In the genomic region with DNA sequence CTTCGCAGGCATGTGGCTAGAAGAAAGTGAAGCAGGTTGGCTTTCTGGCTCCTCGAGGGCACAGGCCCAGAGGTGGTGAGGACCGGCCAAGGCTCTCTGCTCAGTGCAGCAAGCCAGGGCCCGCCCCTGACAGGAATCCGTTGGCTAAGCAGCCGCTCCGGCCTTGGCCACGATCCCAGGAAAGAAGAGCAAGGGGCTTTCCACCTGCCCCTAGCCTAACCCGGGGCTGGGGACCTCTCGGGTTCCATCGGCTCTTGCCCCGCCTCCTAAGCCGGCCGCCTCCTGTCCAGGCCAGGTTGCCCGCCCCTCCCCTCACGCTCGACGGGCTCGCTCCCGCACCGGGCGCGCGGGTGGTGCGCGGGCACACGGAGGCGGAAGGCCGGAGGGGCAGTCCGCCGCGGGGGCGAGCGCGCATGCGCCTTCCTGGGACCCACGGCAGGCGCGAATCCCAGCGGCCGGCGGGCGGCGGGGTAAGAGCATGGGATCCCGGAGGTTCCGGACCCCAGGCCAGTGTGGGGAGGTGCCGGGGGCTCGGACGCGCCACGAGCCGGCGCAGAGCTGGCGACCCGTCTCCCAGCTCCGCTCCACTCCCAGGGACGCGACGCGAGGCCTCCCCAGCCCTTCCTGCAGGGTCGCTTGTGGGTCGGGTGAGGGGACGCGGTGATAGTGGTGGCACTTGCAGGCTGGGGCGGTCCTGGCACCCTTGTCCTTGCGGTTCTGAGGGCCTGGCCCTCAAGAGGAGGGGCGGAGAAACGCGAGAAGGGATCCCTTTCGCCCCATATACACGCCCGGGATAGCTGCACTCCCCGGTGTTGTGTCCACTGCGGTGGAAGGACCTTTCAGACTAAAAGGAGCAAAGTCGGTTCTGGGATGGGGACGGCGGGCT, we compare ENCODE assay signal across 1 cellular context.
TF ChIP-seq lines count a peak whose summit lies in the region.

Gene ALG6, plus strand, starts transcription at position 410 of the 886 bp plus-strand sequence. CDS start 3,351 bp downstream, outside the sequence.

TF ChIP-seq in HepG2, 621 proteins besides CTCF, POLR2A, EP300 and RAD21 (continued from another document and continues in another):
- TF ChIP-seq ZHX1 (CRISPR knock-in tag; IDR thresholded peaks at IDR 0.05; ENCODE audit: low read depth) (peak; percentile 22; the same call in 1 of the 2 replicates), U2AF2 (IDR thresholded peaks at IDR 0.05; ENCODE audit: low read depth, low read length) (no peak), KAT7 (CRISPR knock-in tag; IDR thresholded peaks at IDR 0.05; ENCODE audit: borderline replicate concordance) (no peak), AGO2 (optimal IDR thresholded peaks at IDR 0.05; ENCODE audit: low read depth, low read length) (no peak), ZNF878 (CRISPR knock-in tag; IDR thresholded peaks at IDR 0.05) (no peak), ZNF367 (CRISPR knock-in tag; IDR thresholded peaks at IDR 0.05; ENCODE audit: borderline replicate concordance) (no peak), LBX2 (CRISPR knock-in tag; IDR thresholded peaks at IDR 0.05; ENCODE audit: borderline replicate concordance) (peak; percentile 9; the same call in 1 of the 2 replicates), PAXIP1 (CRISPR knock-in tag; conservative IDR thresholded peaks at IDR 0.05) (no peak; the same call in 1 of the 2 replicates), BCL6 (CRISPR knock-in tag; IDR thresholded peaks at IDR 0.05) (peak; percentile 35; the same call in 1 of the 2 replicates), HNRNPUL1 (IDR thresholded peaks at IDR 0.05; ENCODE audit: low read depth, low read length) (no peak), TOE1 (CRISPR knock-in tag; IDR thresholded peaks at IDR 0.05) (no peak), ZNF510 (CRISPR knock-in tag; IDR thresholded peaks at IDR 0.05; ENCODE audit: low read depth) (no peak; the same call in 1 of the 2 replicates), ETS1 (CRISPR knock-in tag; IDR thresholded peaks at IDR 0.05) (peak; percentile 59; the same call in 1 of the 2 replicates), ZNF747 (CRISPR knock-in tag; IDR thresholded peaks at IDR 0.05; ENCODE audit: borderline replicate concordance) (peak; percentile 64; the same call in 1 of the 2 replicates), ZNF790 (CRISPR knock-in tag; IDR thresholded peaks at IDR 0.05; ENCODE audit: borderline replicate concordance) (no peak; the same call in 1 of the 2 replicates), ZBTB20 (CRISPR knock-in tag; IDR thresholded peaks at IDR 0.05; ENCODE audit: borderline replicate concordance, low read depth) (no peak; the same call in 1 of the 2 replicates), ZNF281 (CRISPR knock-in tag; IDR thresholded peaks at IDR 0.05; ENCODE audit: borderline replicate concordance) (no peak), ZNF264 (CRISPR knock-in tag; IDR thresholded peaks at IDR 0.05) (peak; percentile 49; the same call in 1 of the 2 replicates), ZNF644 (CRISPR knock-in tag; IDR thresholded peaks at IDR 0.05; ENCODE audit: low read depth) (no peak), ZNF546 (CRISPR knock-in tag; conservative IDR thresholded peaks at IDR 0.05) (0 out of 2 replicates have a peak, but pooled peaks have one; percentile 71), ZNF292 (CRISPR knock-in tag; IDR thresholded peaks at IDR 0.05; ENCODE audit: borderline replicate concordance, low read depth) (no peak), CC2D1A (CRISPR knock-in tag; IDR thresholded peaks at IDR 0.05) (no peak), SMYD3 (CRISPR knock-in tag; IDR thresholded peaks at IDR 0.05) (0 out of 2 replicates have a peak, but pooled peaks have one; percentile 40), ZBED4 (CRISPR knock-in tag; IDR thresholded peaks at IDR 0.05; ENCODE audit: borderline replicate concordance) (peak; percentile 62; the same call in 1 of the 2 replicates), ZUFSP (CRISPR knock-in tag; IDR thresholded peaks at IDR 0.05; ENCODE audit: borderline replicate concordance) (no peak), SALL1 (CRISPR knock-in tag; IDR thresholded peaks at IDR 0.05) (peak; percentile 83), IRX3 (CRISPR knock-in tag; IDR thresholded peaks at IDR 0.05; ENCODE audit: borderline replicate concordance, low read depth) (0 out of 2 replicates have a peak, but pooled peaks have one; percentile 13), ZNF678 (CRISPR knock-in tag; IDR thresholded peaks at IDR 0.05) (no peak), SMAD9 (CRISPR knock-in tag; IDR thresholded peaks at IDR 0.05) (no peak), HNRNPLL (IDR thresholded peaks at IDR 0.05; ENCODE audit: low read depth, low read length, poor library complexity, severe bottlenecking) (peak; percentile 51), ZKSCAN8 (CRISPR knock-in tag; IDR thresholded peaks at IDR 0.05; ENCODE audit: borderline replicate concordance) (no peak; the same call in 1 of the 2 replicates), GTF2F1 (IDR thresholded peaks at IDR 0.05; ENCODE audit: low read length) (no peak), PLSCR1 (CRISPR knock-in tag; IDR thresholded peaks at IDR 0.05; ENCODE audit: borderline replicate concordance) (no peak), ZNF780A (CRISPR knock-in tag; IDR thresholded peaks at IDR 0.05) (no peak), ZNF709 (CRISPR knock-in tag; IDR thresholded peaks at IDR 0.05) (peak; percentile 80), ZNF773 (CRISPR knock-in tag; IDR thresholded peaks at IDR 0.05; ENCODE audit: borderline replicate concordance) (no peak), ZNF761 (CRISPR knock-in tag; conservative IDR thresholded peaks at IDR 0.05) (no peak), ARNT2 (CRISPR knock-in tag; IDR thresholded peaks at IDR 0.05; ENCODE audit: low read depth) (peak; percentile 89)
